ENCODE assay signal across 11 cellular contexts in genomic region chr18:60892855-60893254, GRCh38.
DNase-seq lines count a peak whose midpoint lies in the region; ATAC-seq and TF ChIP-seq lines count a peak whose summit lies in the region.
"Had no signal": no experiment of that assay in that cellular context is flagged by ENCODE, and none has a peak within 500 bp of the region (broad histone marks: within the 10 kb centered on the region; RNA-seq: fewer than 3 reads in every experiment).

No MANE protein-coding gene starts in this region.

- H3K27me3 ChIP-seq in smooth muscle cell (ENCODE audit: low read depth), result no peaks in the 10 kb centered on the region

- H3K9me3 ChIP-seq in smooth muscle cell (replicated peaks; ENCODE audit: low read depth), result no peaks in the 10 kb centered on the region

- no peak overlapping the region for H3K4me2 ChIP-seq in smooth muscle cell

- no peak overlapping the region for H2AFZ ChIP-seq in smooth muscle cell (ENCODE audit: low read depth)

- H3K4me3 ChIP-seq in fibroblast of villous mesenchyme (ENCODE audit: low read depth, low read length), result no peak overlapping the region
- H3K4me3 ChIP-seq in smooth muscle cell, result no peak overlapping the region

- WGBS in smooth muscle cell (ENCODE audit: low lambda C conversion rate), result 67% methylated on average over 3 of the region's 3 CpGs

- DNase-seq in HPDE6-E6E7 (ENCODE audit: extremely low spot score) (peak; percentile 20), T1000 (lab: John Stamatoyannopoulos, UW) (peak; percentile 0), fibroblast of villous mesenchyme (ENCODE audit: low read depth) (peak; percentile 51), smooth muscle cell (lab: John Stamatoyannopoulos, UW; ENCODE audit: unreplicated experiment) (no peak), GM20000 (ENCODE audit: low spot score) (no peak), NCI-H2081 (lab: John Stamatoyannopoulos, UW) (no peak), NCI-H2227 (lab: John Stamatoyannopoulos, UW; ENCODE audit: unreplicated experiment) (no peak)
- DNase-seq: activated CD4-positive, alpha-beta T cell treated with anti-CD3 and anti-CD28 coated beads for 48 hours; activated gamma-delta T cell had no signal

- no peak for ATAC-seq in GM18909 (IDR thresholded peaks at IDR 0.05; ENCODE audit: poor library complexity, unreplicated experiment)
- ATAC-seq: natural killer cell treated with Interleukin-12 subunit alpha and Interleukin-12 subunit beta and Interleukin-15 and Interleukin-18, amount 100 ng/mL, for 72 hours had no signal

- no peaks in the 10 kb centered on the region for H4K20me1 ChIP-seq in smooth muscle cell (ENCODE audit: low read depth)

- H3K9ac ChIP-seq in smooth muscle cell (ENCODE audit: low read depth), result peak overlapping the region; percentile 5

- H3K4me1 ChIP-seq in smooth muscle cell (ENCODE audit: low read depth), result no peaks in the 10 kb centered on the region

- no peaks in the 10 kb centered on the region for H3K79me2 ChIP-seq in smooth muscle cell (ENCODE audit: low read depth)

- no peaks in the 10 kb centered on the region for H3K36me3 ChIP-seq in smooth muscle cell (ENCODE audit: low read depth)

- no peaks in the 10 kb centered on the region for H3F3A ChIP-seq in smooth muscle cell (ENCODE audit: low read depth)

- peak overlapping the region; percentile 78 for H3K27ac ChIP-seq in smooth muscle cell (ENCODE audit: low read depth)

- TF ChIP-seq CTCF in fibroblast of villous mesenchyme (IDR thresholded peaks at IDR 0.05; ENCODE audit: insufficient read depth, low read depth, low read length) (no peak), smooth muscle cell (IDR thresholded peaks at IDR 0.05; ENCODE audit: borderline replicate concordance, insufficient read depth, poor library complexity, severe bottlenecking) (no peak), GM20000 (IDR thresholded peaks at IDR 0.05; ENCODE audit: extremely low read depth, missing control alignments) (no peak)

Comparison
In these comparisons a context has a peak if more than half of its experiments do, and no peak if none do; other contexts are left out.
1. DNase-seq: peak in HPDE6-E6E7 (single experiment), T1000 (single experiment) and fibroblast of villous mesenchyme (single experiment); none in smooth muscle cell (single experiment), GM20000 (single experiment), NCI-H2081 (0 of 2) and NCI-H2227 (single experiment).